11 cellular contexts compared by ENCODE assay signal in the genomic region with DNA sequence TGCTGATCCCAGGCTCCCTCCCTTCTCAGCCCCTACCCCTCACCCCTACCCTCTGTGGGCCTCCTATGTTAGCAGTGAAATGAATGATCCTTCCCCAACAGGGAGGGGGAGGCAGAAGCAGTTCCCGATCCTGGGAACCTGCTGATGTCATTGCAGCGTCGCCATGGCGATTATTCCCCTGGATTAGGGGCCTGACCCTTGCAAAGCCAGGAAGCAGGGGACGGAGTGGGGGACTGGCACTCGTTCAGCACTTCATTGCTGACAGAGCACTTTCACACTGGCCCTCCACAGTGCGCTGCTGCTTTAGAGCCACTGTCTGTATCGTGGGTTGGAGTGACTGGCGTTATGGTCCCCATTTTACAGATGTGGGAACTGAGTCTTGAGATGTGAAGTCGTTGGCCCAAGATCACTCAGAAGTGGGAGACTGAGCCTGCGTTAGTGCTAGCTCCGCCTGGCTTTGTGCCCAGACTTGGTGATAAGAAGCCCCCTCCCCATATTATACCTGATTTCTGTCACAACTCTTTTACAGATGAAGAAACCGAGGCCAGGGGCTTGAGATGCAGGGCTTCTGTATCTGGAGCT. TPM values are rescaled to one million over a fixed set of nuclear protein-coding genes. Genes with fewer than 3 reads are reported as not detected.
DNase-seq lines count a peak whose midpoint lies in the region; ATAC-seq and TF ChIP-seq lines count a peak whose summit lies in the region.
"Had no signal": no experiment of that assay in that cellular context is flagged by ENCODE, and none has a peak within 500 bp of the region (broad histone marks: within the 10 kb centered on the region; RNA-seq: fewer than 3 reads in every experiment).

No MANE protein-coding gene starts in this region.

- DNase-seq in CD8-positive, alpha-beta memory T cell = no peak
- DNase-seq in activated B cell treated with CpG ODN at 0.5 μM for 24 hours (no peak), fibroblast of mammary gland (ENCODE audit: low read depth) (peak; percentile 50), psoas muscle (no peak), NCI-H2196 (lab: John Stamatoyannopoulos, UW; ENCODE audit: unreplicated experiment) (no peak), iPS-NIHi7 (ENCODE audit: extremely low spot score) (no peak), superior temporal gyrus (ENCODE audit: extremely low spot score) (no peak)
- DNase-seq in activated CD8-positive, alpha-beta memory T cell treated with anti-CD3 and anti-CD28 coated beads, Interleukin-2, amount 50 U/mL, for 4 hours = no peak
- DNase-seq: DMS79, Kasumi-1, RPMI8226 had no signal

- WGBS in psoas muscle, 3 donors = 27 to 47% (median 33%) methylated on average over 13 of the region's 13 CpGs

- H3K9me3 Mint-ChIP-seq in CD8-positive, alpha-beta memory T cell = no peaks in the 10 kb centered on the region
- H3K9me3 Mint-ChIP-seq in activated B cell treated with CpG ODN at 0.5 μM for 24 hours = no peaks in the 10 kb centered on the region

- peaks cover 0 to 59% (median 7%) of the 10 kb centered on the region in 3 donors for H3K36me3 Mint-ChIP-seq in CD8-positive, alpha-beta memory T cell
- H3K36me3 Mint-ChIP-seq in activated B cell treated with CpG ODN at 0.5 μM for 24 hours (ENCODE audit: low read depth) = peaks cover 56% of the 10 kb centered on the region

- TF ChIP-seq CTCF in activated B cell treated with CpG ODN at 0.5 μM for 24 hours (IDR thresholded peaks at IDR 0.05) (no peak), fibroblast of mammary gland (conservative IDR thresholded peaks at IDR 0.05; ENCODE audit: control insufficient read depth, insufficient read depth, low read depth, low read length) (no peak), psoas muscle (IDR thresholded peaks at IDR 0.05) (no peak)

- intact Hi-C loops in activated B cell treated with CpG ODN at 0.5 μM for 24 hours (cut with micrococcal nuclease) = no loop called here
- intact Hi-C loops in psoas muscle (cut with DNase I) = no loop called here

- CTCF ChIA-PET in CD8-positive, alpha-beta memory T cell (lab: Charles Lee) = interaction anchor here (6.3 to 7.3 kb wide), 2 partner anchors 26 to 28 kb away, joined by 35 to 73 read pairs; a partner anchor contains a TSS
- CTCF ChIA-PET in activated B cell treated with CpG ODN at 0.5 μM for 24 hours (lab: Charles Lee) = interaction anchor here (0.9 kb wide), 1 partner anchor 257 kb away, joined by 3 read pairs; no protein-coding TSS in a partner anchor

- no peak for ATAC-seq in activated B cell treated with CpG ODN at 0.5 μM for 24 hours (ENCODE audit: low read depth)
- no peak for ATAC-seq in psoas muscle

- H3K4me3 ChIP-seq in CD8-positive, alpha-beta memory T cell (ENCODE audit: low read length) = no peak overlapping the region
- H3K4me3 ChIP-seq in fibroblast of mammary gland (ENCODE audit: control insufficient read depth, low read depth, low read length) (no peak overlapping the region), psoas muscle (no peak overlapping the region)

- peak overlapping the region; percentile 22 for H3K27ac ChIP-seq in CD8-positive, alpha-beta memory T cell (ENCODE audit: low read depth, low read length)
- H3K27ac ChIP-seq in psoas muscle = peak overlapping the region; percentile 42

- H3K27me3 ChIP-seq in CD8-positive, alpha-beta memory T cell (ENCODE audit: insufficient read depth, low read length, poor library complexity, severe bottlenecking) = no peaks in the 10 kb centered on the region
- no peaks in the 10 kb centered on the region for H3K27me3 ChIP-seq in psoas muscle (ENCODE audit: insufficient read depth in 3 of 3, low read length in 2 of 3)

- no peaks in the 10 kb centered on the region for H3K27me3 Mint-ChIP-seq in CD8-positive, alpha-beta memory T cell
- H3K27me3 Mint-ChIP-seq in activated B cell treated with CpG ODN at 0.5 μM for 24 hours = no peaks in the 10 kb centered on the region

- POLR2A ChIA-PET in CD8-positive, alpha-beta memory T cell (lab: Charles Lee) = no interaction called here
- POLR2A ChIA-PET in activated B cell treated with CpG ODN at 0.5 μM for 24 hours (lab: Charles Lee) = interaction anchor here (2.3 to 6.7 kb wide), 4 partner anchors 12 to 43 kb away, joined by 17 to 256 read pairs (median 58); a partner anchor contains a TSS

- peaks cover 79 to 86% (median 85%) of the 10 kb centered on the region in 3 donors for H3K4me1 Mint-ChIP-seq in CD8-positive, alpha-beta memory T cell
- H3K4me1 Mint-ChIP-seq in activated B cell treated with CpG ODN at 0.5 μM for 24 hours = peaks cover 47% of the 10 kb centered on the region

- peaks cover 17% of the 10 kb centered on the region for H3K36me3 ChIP-seq in CD8-positive, alpha-beta memory T cell (ENCODE audit: insufficient read depth, low read length)
- peaks cover 0 to 17% of the 10 kb centered on the region in 2 donors for H3K36me3 ChIP-seq in psoas muscle (ENCODE audit: insufficient read depth in 1 of 2, low read depth in 1 of 2)

- no peaks in the 10 kb centered on the region for H3K9me3 ChIP-seq in CD8-positive, alpha-beta memory T cell (ENCODE audit: low read length)
- H3K9me3 ChIP-seq in psoas muscle = no peaks in the 10 kb centered on the region

- peak overlapping the region; percentile 84 to 99 (median 96) for H3K27ac Mint-ChIP-seq in CD8-positive, alpha-beta memory T cell
- peak overlapping the region; percentile 46 for H3K27ac Mint-ChIP-seq in activated B cell treated with CpG ODN at 0.5 μM for 24 hours

- H3K4me1 ChIP-seq in CD8-positive, alpha-beta memory T cell (ENCODE audit: insufficient read depth, low read length) = peaks cover 90% of the 10 kb centered on the region
- H3K4me1 ChIP-seq in psoas muscle = peaks cover 46% of the 10 kb centered on the region

- H3K4me3 Mint-ChIP-seq in CD8-positive, alpha-beta memory T cell = peak overlapping the region in 2 of 7 donors; percentile 44 to 83
- H3K4me3 Mint-ChIP-seq in activated B cell treated with CpG ODN at 0.5 μM for 24 hours = no peak overlapping the region

RNA-seq across cellular contexts. Expression of a gene that starts 26.6 kb away (rescaled TPM):
- 100 to 1,000 TPM; 128 to 135 TPM for total RNA-seq in CD8-positive, alpha-beta memory T cell
- polyA plus RNA-seq in CD8-positive, alpha-beta memory T cell = 76.1 TPM
- total RNA-seq in activated B cell treated with CpG ODN at 0.5 μM for 24 hours (117 and 127 TPM in 2 replicates), psoas muscle (10 to 100 TPM; 14.6 to 20.1 (median 17.2) TPM)
- polyA plus RNA-seq in psoas muscle = 10 to 100 TPM in 2 of 3 donors, 1 to 10 TPM in 1; 8.6 to 14.0 (median 10.9) TPM

RNA-seq across cellular contexts. Expression of a gene that starts 42.9 kb away (rescaled TPM):
- 1,000 to 10,000 TPM; 1,857 to 1,911 TPM for total RNA-seq in CD8-positive, alpha-beta memory T cell
- polyA plus RNA-seq in CD8-positive, alpha-beta memory T cell = 1,010 TPM
- 2,652 and 3,293 TPM in 2 replicates for total RNA-seq in activated B cell treated with CpG ODN at 0.5 μM for 24 hours
- total RNA-seq in psoas muscle = 1,000 to 10,000 TPM in 1 of 4 donors, 100 to 1,000 TPM in 3; 816 to 1,006 (median 921) TPM
- 1,000 to 10,000 TPM; 1,675 to 2,332 (median 1,765) TPM for polyA plus RNA-seq in psoas muscle
